ENCODE assay signal across 8 cellular contexts in genomic region chr1:145927073-145927886, GRCh38. TPM values are rescaled to one million over a fixed set of nuclear protein-coding genes. Genes with fewer than 3 reads are reported as not detected.
A peak's percentile ranks its signal among the peaks of the same experiment; 100 is the strongest.
DNase-seq lines count a peak whose midpoint lies in the region; ATAC-seq and TF ChIP-seq lines count a peak whose summit lies in the region.

Gene RBM8A, minus strand, starts transcription at chr1:145927484. Its CDS starts 58 bp downstream, at chr1:145927426.

- peak within 1 kb of the TSS; percentile 83 for H3K4me3 ChIP-seq in coronary artery

- ATAC-seq in GM19324 (IDR thresholded peaks at IDR 0.05; ENCODE audit: low FRiP score, unreplicated experiment), result peak; percentile 96
- ATAC-seq in HG03469 (IDR thresholded peaks at IDR 0.05; ENCODE audit: unreplicated experiment), result peak; percentile 85
- peak; percentile 98 for ATAC-seq in left colon

- TF ChIP-seq CTCF in C4-2B (conservative IDR thresholded peaks at IDR 0.05) (peak; percentile 85), coronary artery (IDR thresholded peaks at IDR 0.05) (peak; percentile 39)

- intact Hi-C loops in left colon (cut with DNase I, micrococcal nuclease), result no loop called here

- DNase-seq in NCI-H526 (lab: John Stamatoyannopoulos, UW) (peak; percentile 100), coronary artery (ENCODE audit: low spot score) (peak; percentile 97), left colon (peak; percentile 92 to 97)
- peak; percentile 95 for DNase-seq in activated CD4-positive, alpha-beta T cell treated with anti-CD3 and anti-CD28 coated beads for 48 hours
- peak; percentile 96 for DNase-seq in stimulated activated CD4-positive, alpha-beta T cell treated with anti-CD3 and anti-CD28 coated beads, Interleukin-1b, Interleukin-23, amount 100 ng/mL, for 48 hours

- H3K27ac ChIP-seq in C4-2B (peak within 1 kb of the TSS; percentile 93), coronary artery (peak within 1 kb of the TSS; percentile 92 to 95)

RNA-seq across cellular contexts. Expression of gene RBM8A, which starts in this region (rescaled TPM):
- 10 to 100 TPM; 86.9 to 94.1 TPM for total RNA-seq in left colon

Comparison
In these comparisons a context has a peak if more than half of its experiments do, and no peak if none do; other contexts are left out.
1. Peak in every context shown above with its lines: DNase-seq, ATAC-seq, H3K4me3 ChIP-seq and H3K27ac ChIP-seq.